In the genomic region with DNA sequence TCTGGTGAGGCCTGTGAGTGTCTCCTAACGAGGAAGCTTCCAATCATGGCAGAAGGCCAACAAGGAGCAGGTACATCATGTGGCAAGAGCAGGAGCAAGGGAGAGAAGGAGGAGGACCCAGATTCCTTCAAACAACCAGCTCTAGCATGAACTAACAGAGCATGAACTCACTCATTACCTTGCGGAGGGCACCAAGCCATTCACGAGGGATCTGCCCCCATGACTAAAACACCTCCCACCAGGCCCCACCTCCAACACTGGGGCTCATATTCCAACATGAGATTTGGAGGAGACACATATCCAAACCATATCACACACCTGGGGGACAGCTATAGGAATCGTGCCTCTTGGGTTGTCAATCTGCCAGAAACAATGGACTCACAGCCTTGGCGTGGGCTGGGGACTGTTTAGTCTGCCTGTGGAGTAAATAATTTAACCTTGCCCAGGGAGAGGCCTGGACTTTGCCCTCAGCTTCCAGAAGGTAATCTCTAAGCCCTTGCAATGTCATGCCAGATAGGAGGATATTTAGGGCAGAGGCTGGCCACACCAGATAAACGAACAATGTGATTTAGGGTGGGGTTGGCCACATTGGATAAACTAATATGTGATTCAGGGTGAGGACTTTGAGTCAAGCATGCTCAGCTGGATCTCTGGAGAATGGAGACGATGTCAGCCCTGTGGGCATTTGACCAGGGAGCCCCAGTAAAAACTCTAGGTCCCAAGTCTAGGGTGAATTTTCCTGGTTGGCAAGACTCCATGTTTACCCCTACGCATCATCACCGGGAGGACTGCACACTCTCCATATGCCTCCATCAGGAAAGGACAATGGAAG, we compare ENCODE assay signal across 1 cellular context.
TF ChIP-seq lines count a peak whose summit lies in the region.

No MANE protein-coding gene starts in this region.

TF ChIP-seq in HepG2, 621 proteins besides CTCF, POLR2A, EP300 and RAD21 (continued from another document and continues in another):
- TF ChIP-seq ZBTB10 (CRISPR knock-in tag; IDR thresholded peaks at IDR 0.05; ENCODE audit: borderline replicate concordance) (no peak; the same call in 1 of the 2 replicates), ZNF552 (CRISPR knock-in tag; IDR thresholded peaks at IDR 0.05; ENCODE audit: borderline replicate concordance) (no peak), FIP1L1 (IDR thresholded peaks at IDR 0.05; ENCODE audit: borderline replicate concordance, insufficient read depth, low read depth, low read length) (no peak), FOXA3 (CRISPR knock-in tag; IDR thresholded peaks at IDR 0.05) (peak; percentile 50), CSRNP1 (CRISPR knock-in tag; IDR thresholded peaks at IDR 0.05) (no peak), GMEB1 (CRISPR knock-in tag; IDR thresholded peaks at IDR 0.05; ENCODE audit: borderline replicate concordance) (no peak; the same call in 1 of the 2 replicates), SIX4 (CRISPR knock-in tag; IDR thresholded peaks at IDR 0.05) (no peak), SPEN (CRISPR knock-in tag; IDR thresholded peaks at IDR 0.05; ENCODE audit: low read depth) (no peak), BRCA1 (CRISPR knock-in tag; IDR thresholded peaks at IDR 0.05) (0 out of 2 replicates have a peak, but pooled peaks have one; percentile 57), ZNF558 (CRISPR knock-in tag; IDR thresholded peaks at IDR 0.05; ENCODE audit: borderline replicate concordance) (no peak), ZNF318 (CRISPR knock-in tag; IDR thresholded peaks at IDR 0.05) (no peak), CBFB (CRISPR knock-in tag; IDR thresholded peaks at IDR 0.05) (no peak), ZNF501 (CRISPR knock-in tag; IDR thresholded peaks at IDR 0.05) (peak; percentile 69), ZMYM2 (CRISPR knock-in tag; IDR thresholded peaks at IDR 0.05) (0 out of 2 replicates have a peak, but pooled peaks have one; percentile 53), GABPB1 (CRISPR knock-in tag; IDR thresholded peaks at IDR 0.05) (no peak), NAIF1 (CRISPR knock-in tag; IDR thresholded peaks at IDR 0.05; ENCODE audit: borderline replicate concordance) (0 out of 2 replicates have a peak, but pooled peaks have one; percentile 13), ZNF383 (CRISPR knock-in tag; IDR thresholded peaks at IDR 0.05; ENCODE audit: borderline replicate concordance) (no peak), ZSCAN21 (CRISPR knock-in tag; IDR thresholded peaks at IDR 0.05; ENCODE audit: borderline replicate concordance) (peak; percentile 69; the same call in 1 of the 2 replicates), ZNF124 (CRISPR knock-in tag; IDR thresholded peaks at IDR 0.05) (no peak), GZF1 (CRISPR knock-in tag; IDR thresholded peaks at IDR 0.05) (no peak), ZFP36L2 (CRISPR knock-in tag; IDR thresholded peaks at IDR 0.05) (no peak), ZNF510 (CRISPR knock-in tag; IDR thresholded peaks at IDR 0.05; ENCODE audit: low read depth) (no peak), ZNF292 (CRISPR knock-in tag; IDR thresholded peaks at IDR 0.05; ENCODE audit: borderline replicate concordance, low read depth) (0 out of 2 replicates have a peak, but pooled peaks have one; percentile 25)
- TF ChIP-seq, protein P1, sequence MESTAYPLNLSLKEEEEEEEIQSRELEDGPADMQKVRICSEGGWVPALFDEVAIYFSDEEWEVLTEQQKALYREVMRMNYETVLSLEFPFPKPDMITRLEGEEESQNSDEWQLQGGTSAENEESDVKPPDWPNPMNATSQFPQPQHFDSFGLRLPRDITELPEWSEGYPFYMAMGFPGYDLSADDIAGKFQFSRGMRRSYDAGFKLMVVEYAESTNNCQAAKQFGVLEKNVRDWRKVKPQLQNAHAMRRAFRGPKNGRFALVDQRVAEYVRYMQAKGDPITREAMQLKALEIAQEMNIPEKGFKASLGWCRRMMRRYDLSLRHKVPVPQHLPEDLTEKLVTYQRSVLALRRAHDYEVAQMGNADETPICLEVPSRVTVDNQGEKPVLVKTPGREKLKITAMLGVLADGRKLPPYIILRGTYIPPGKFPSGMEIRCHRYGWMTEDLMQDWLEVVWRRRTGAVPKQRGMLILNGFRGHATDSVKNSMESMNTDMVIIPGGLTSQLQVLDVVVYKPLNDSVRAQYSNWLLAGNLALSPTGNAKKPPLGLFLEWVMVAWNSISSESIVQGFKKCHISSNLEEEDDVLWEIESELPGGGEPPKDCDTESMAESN (CRISPR knock-in tag; conservative IDR thresholded peaks at IDR 0.05): 0 out of 2 replicates have a peak, but pooled peaks have one; percentile 17
- TF ChIP-seq, protein P2, sequence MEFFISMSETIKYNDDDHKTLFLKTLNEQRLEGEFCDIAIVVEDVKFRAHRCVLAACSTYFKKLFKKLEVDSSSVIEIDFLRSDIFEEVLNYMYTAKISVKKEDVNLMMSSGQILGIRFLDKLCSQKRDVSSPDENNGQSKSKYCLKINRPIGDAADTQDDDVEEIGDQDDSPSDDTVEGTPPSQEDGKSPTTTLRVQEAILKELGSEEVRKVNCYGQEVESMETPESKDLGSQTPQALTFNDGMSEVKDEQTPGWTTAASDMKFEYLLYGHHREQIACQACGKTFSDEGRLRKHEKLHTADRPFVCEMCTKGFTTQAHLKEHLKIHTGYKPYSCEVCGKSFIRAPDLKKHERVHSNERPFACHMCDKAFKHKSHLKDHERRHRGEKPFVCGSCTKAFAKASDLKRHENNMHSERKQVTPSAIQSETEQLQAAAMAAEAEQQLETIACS (CRISPR knock-in tag; IDR thresholded peaks at IDR 0.05): no peak
